In genomic region chr5:62322484-62322883, GRCh38 we compare ENCODE assay signal across 1 cellular context.
TF ChIP-seq lines count a peak whose summit lies in the region.

No MANE protein-coding gene starts in this region.

TF ChIP-seq in HepG2, 621 proteins besides CTCF, POLR2A, EP300 and RAD21 (continued from another document):
- no peak for TF ChIP-seq FOXK2 (IDR thresholded peaks at IDR 0.05)
- TF ChIP-seq ZNF180 (CRISPR knock-in tag; IDR thresholded peaks at IDR 0.05; ENCODE audit: borderline replicate concordance, low read depth): no peak
- TF ChIP-seq MXD1 (CRISPR knock-in tag; IDR thresholded peaks at IDR 0.05): no peak
- 0 out of 2 replicates have a peak, but pooled peaks have one; percentile 25 for TF ChIP-seq TFE3 (CRISPR knock-in tag; IDR thresholded peaks at IDR 0.05)
- TF ChIP-seq ZZZ3 (CRISPR knock-in tag; IDR thresholded peaks at IDR 0.05; ENCODE audit: borderline replicate concordance): no peak
- no peak for TF ChIP-seq MAFF (IDR thresholded peaks at IDR 0.05; ENCODE audit: low read depth, low read length)
- no peak for TF ChIP-seq ZIK1 (CRISPR knock-in tag; IDR thresholded peaks at IDR 0.05; ENCODE audit: borderline replicate concordance, low read depth)
- TF ChIP-seq ZNF562 (CRISPR knock-in tag; IDR thresholded peaks at IDR 0.05; ENCODE audit: borderline replicate concordance): no peak
- no peak for TF ChIP-seq ZBTB21 (CRISPR knock-in tag; IDR thresholded peaks at IDR 0.05)
- TF ChIP-seq ZNF430 (CRISPR knock-in tag; IDR thresholded peaks at IDR 0.05): no peak
- TF ChIP-seq FOSL1 (CRISPR knock-in tag; IDR thresholded peaks at IDR 0.05; ENCODE audit: borderline replicate concordance): no peak
- no peak for TF ChIP-seq ZNF557 (CRISPR knock-in tag; IDR thresholded peaks at IDR 0.05)
- TF ChIP-seq ZNF724P (CRISPR knock-in tag; IDR thresholded peaks at IDR 0.05; ENCODE audit: borderline replicate concordance): no peak
- no peak for TF ChIP-seq ESRRA (CRISPR knock-in tag; IDR thresholded peaks at IDR 0.05; ENCODE audit: low read depth)
- TF ChIP-seq ARNT2 (CRISPR knock-in tag; IDR thresholded peaks at IDR 0.05; ENCODE audit: low read depth): no peak
- no peak for TF ChIP-seq HNF1A (IDR thresholded peaks at IDR 0.05; ENCODE audit: low read depth)
- no peak; the same call in 1 of the 2 replicates for TF ChIP-seq HNF1A (CRISPR knock-in tag; IDR thresholded peaks at IDR 0.05; ENCODE audit: borderline replicate concordance)
- TF ChIP-seq NCOA2 (CRISPR knock-in tag; IDR thresholded peaks at IDR 0.05): peak; percentile 69
- TF ChIP-seq ZFP41 (CRISPR knock-in tag; IDR thresholded peaks at IDR 0.05; ENCODE audit: borderline replicate concordance): no peak
- TF ChIP-seq ZNF646 (CRISPR knock-in tag; IDR thresholded peaks at IDR 0.05): no peak
- no peak for TF ChIP-seq MED8 (CRISPR knock-in tag; IDR thresholded peaks at IDR 0.05; ENCODE audit: insufficient replicate concordance)
